Comparison of ENCODE assay signal across 9 cellular contexts in genomic region chrX:131578735-131579367, GRCh38. TPM values are rescaled to one million over a fixed set of nuclear protein-coding genes. Genes with fewer than 3 reads are reported as not detected.
DNase-seq lines count a peak whose midpoint lies in the region; ATAC-seq and TF ChIP-seq lines count a peak whose summit lies in the region.
"Not testable (repeated sequence)": the region's sequence is repeated elsewhere in the genome, so short reads cannot be mapped to it uniquely, and the experiment has no call there.
"Had no signal": no experiment of that assay in that cellular context is flagged by ENCODE, and none has a peak within 500 bp of the region (broad histone marks: within the 10 kb centered on the region; RNA-seq: fewer than 3 reads in every experiment).

No MANE protein-coding gene starts in this region.

- WGBS in endodermal cell (ENCODE audit: insufficient coverage in 1 of 2, insufficient read length in 1 of 2), 2 experiments, result 0% methylated on average over 8 of the region's 34 CpGs; no CpG with 5 or more reads in 1 of the 2 experiments

- not testable (repeated sequence) for H3K9me3 Mint-ChIP-seq in GM23338
- H3K9me3 Mint-ChIP-seq in endodermal cell, result peaks cover 23% of the 10 kb centered on the region

- H3K36me3 Mint-ChIP-seq in GM23338 (ENCODE audit: low read depth); endodermal cell (ENCODE audit: low read depth): not testable (repeated sequence)

- H4K20me1 ChIP-seq in GM23338 (replicated peaks; ENCODE audit: insufficient read depth); neural cell (ENCODE audit: insufficient read depth): not testable (repeated sequence)

- not testable (repeated sequence) for H3K4me1 ChIP-seq in GM23338 (ENCODE audit: insufficient read depth); endodermal cell (ENCODE audit: control insufficient read depth, insufficient read depth, low read length); iPS-15b (ENCODE audit: control insufficient read depth, insufficient read depth, low read length)

- H3K27ac Mint-ChIP-seq in GM23338, result not testable (repeated sequence)
- H3K27ac Mint-ChIP-seq in endodermal cell, result peak overlapping the region; percentile 100

- H3K27me3 ChIP-seq in GM23338 (ENCODE audit: insufficient read depth); endodermal cell (ENCODE audit: control insufficient read depth, insufficient read depth, low read length, poor library complexity, severe bottlenecking); iPS-15b (ENCODE audit: control insufficient read depth, insufficient read depth, low read length); neural cell (ENCODE audit: insufficient read depth, low read depth, low read length): not testable (repeated sequence)

- H3K4me3 Mint-ChIP-seq in GM23338, result peak overlapping the region; percentile 61
- H3K4me3 Mint-ChIP-seq in endodermal cell, result peak overlapping the region; percentile 97

- not testable (repeated sequence) for H3K36me3 ChIP-seq in GM23338 (ENCODE audit: insufficient read depth); endodermal cell (ENCODE audit: control insufficient read depth, insufficient read depth, low read length); iPS-15b (ENCODE audit: control insufficient read depth, insufficient read depth, low read length); neural cell (ENCODE audit: insufficient read depth, low read length)

- TF ChIP-seq RAD21 in neural cell (conservative IDR thresholded peaks at IDR 0.05), result not testable (repeated sequence)

- TF ChIP-seq EP300 in neural cell (conservative IDR thresholded peaks at IDR 0.05; ENCODE audit: poor library complexity, severe bottlenecking), result not testable (repeated sequence)

- H3K9me2 ChIP-seq in GM23338 (ENCODE audit: insufficient read depth); neural cell (ENCODE audit: insufficient read depth, low read length): not testable (repeated sequence)

- not testable (repeated sequence) for H3K4me1 Mint-ChIP-seq in GM23338
- H3K4me1 Mint-ChIP-seq in endodermal cell, result peaks cover 13% of the 10 kb centered on the region

- not testable (repeated sequence) for TF ChIP-seq CTCF in GM23338 (conservative IDR thresholded peaks at IDR 0.05; ENCODE audit: low read depth in 2 of 2); endodermal cell (conservative IDR thresholded peaks at IDR 0.05); neural cell (IDR thresholded peaks at IDR 0.05; ENCODE audit: poor library complexity, severe bottlenecking)

- H3K4me3 ChIP-seq in GM23338 (peak overlapping the region; percentile 56), endodermal cell (ENCODE audit: low read length) (peak overlapping the region; percentile 95), iPS-15b (ENCODE audit: low read depth, low read length) (peak overlapping the region; percentile 58), neural cell (ENCODE audit: low read length) (peak overlapping the region; percentile 40)

- H3K9ac ChIP-seq in endodermal cell (ENCODE audit: extremely low read depth, low read length, poor library complexity, severe bottlenecking), result peak overlapping the region; percentile 71
- H3K9ac ChIP-seq in iPS-15b (ENCODE audit: low read depth, low read length); neural cell (ENCODE audit: low read length): not testable (repeated sequence)

- not testable (repeated sequence) for H3K27ac ChIP-seq in GM23338 (ENCODE audit: low read depth); endodermal cell (ENCODE audit: low read depth, low read length); neural cell (ENCODE audit: low read length)

- ATAC-seq in GM23338, result not testable (repeated sequence)

- not testable (repeated sequence) for H3K27me3 Mint-ChIP-seq in GM23338 (ENCODE audit: insufficient read depth, low read depth, poor library complexity); endodermal cell (ENCODE audit: insufficient read depth)

- H3K9me3 ChIP-seq in endodermal cell (ENCODE audit: control insufficient read depth, low read length); iPS-15b (ENCODE audit: control insufficient read depth, insufficient read depth, low read length); neural cell (ENCODE audit: low read length): not testable (repeated sequence)

- H3K79me2 ChIP-seq in GM23338 (replicated peaks; ENCODE audit: insufficient read depth), result peaks cover 35% of the 10 kb centered on the region
- H3K79me2 ChIP-seq in neural cell (replicated peaks; ENCODE audit: insufficient read depth, low read length), result not testable (repeated sequence)

- peak overlapping the region; percentile 79; the same call in 1 of the 2 replicates for H3K4me2 ChIP-seq in GM23338
- H3K4me2 ChIP-seq in neural cell (ENCODE audit: low read length), result not testable (repeated sequence)

- H3F3A ChIP-seq in GM23338 (replicated peaks; ENCODE audit: low read depth); neural cell (ENCODE audit: insufficient read depth, low read length, poor library complexity, severe bottlenecking): not testable (repeated sequence)

- not testable (repeated sequence) for H2AFZ ChIP-seq in GM23338; neural cell (ENCODE audit: low read depth, low read length)

- DNase-seq in GM23338 (ENCODE audit: low spot score) (peak; percentile 65), NCI-H1105 treated with DMSO at 0.1 percent for 48 hours (lab: John Stamatoyannopoulos, UW) (peak; percentile 1), NCI-H774 (lab: John Stamatoyannopoulos, UW) (peak; percentile 28), SW480 (ENCODE audit: low spot score) (peak; percentile 1), endodermal cell (peak; percentile 80)

RNA-seq across cellular contexts. Expression of gene OR13H1, which starts 35.0 kb away (rescaled TPM):
- not detected in 2 replicates for total RNA-seq in GM23338 (2014; rRNA removed; shearing (Covaris generic))
- polyA plus RNA-seq in GM23338 (2016; fragmentation: Nextera tagmentation; extraction: Ambion mirVana) (not detected in 2 replicates), neural cell (not detected in 2 replicates)
- not detected for total RNA-seq in endodermal cell
- not detected for polyA plus RNA-seq in endodermal cell (2013, experiment 1 of 2)
- polyA plus RNA-seq in endodermal cell (2013, experiment 2 of 2), result not detected
- polyA minus RNA-seq in neural cell, result not detected in 2 replicates
- total RNA-seq: CD8-positive, alpha-beta memory T cell had no signal
- polyA plus RNA-seq: BJ; CD8-positive, alpha-beta memory T cell had no signal

Comparison
In these comparisons a context has a peak if more than half of its experiments do, and no peak if none do; other contexts are left out.
1. DNase-seq: peak in every context shown above with its lines; median percentile 80 in endodermal cell; 65 in GM23338; 28 in NCI-H774; 1 in NCI-H1105 treated with DMSO at 0.1 percent for 48 hours; 1 in SW480.
2. H3K4me3 ChIP-seq: peak in every context shown above with its lines; median percentile 95 in endodermal cell; 58 in iPS-15b; 56 in GM23338; 40 in neural cell.